15 cellular contexts compared by ENCODE assay signal in the genomic region with DNA sequence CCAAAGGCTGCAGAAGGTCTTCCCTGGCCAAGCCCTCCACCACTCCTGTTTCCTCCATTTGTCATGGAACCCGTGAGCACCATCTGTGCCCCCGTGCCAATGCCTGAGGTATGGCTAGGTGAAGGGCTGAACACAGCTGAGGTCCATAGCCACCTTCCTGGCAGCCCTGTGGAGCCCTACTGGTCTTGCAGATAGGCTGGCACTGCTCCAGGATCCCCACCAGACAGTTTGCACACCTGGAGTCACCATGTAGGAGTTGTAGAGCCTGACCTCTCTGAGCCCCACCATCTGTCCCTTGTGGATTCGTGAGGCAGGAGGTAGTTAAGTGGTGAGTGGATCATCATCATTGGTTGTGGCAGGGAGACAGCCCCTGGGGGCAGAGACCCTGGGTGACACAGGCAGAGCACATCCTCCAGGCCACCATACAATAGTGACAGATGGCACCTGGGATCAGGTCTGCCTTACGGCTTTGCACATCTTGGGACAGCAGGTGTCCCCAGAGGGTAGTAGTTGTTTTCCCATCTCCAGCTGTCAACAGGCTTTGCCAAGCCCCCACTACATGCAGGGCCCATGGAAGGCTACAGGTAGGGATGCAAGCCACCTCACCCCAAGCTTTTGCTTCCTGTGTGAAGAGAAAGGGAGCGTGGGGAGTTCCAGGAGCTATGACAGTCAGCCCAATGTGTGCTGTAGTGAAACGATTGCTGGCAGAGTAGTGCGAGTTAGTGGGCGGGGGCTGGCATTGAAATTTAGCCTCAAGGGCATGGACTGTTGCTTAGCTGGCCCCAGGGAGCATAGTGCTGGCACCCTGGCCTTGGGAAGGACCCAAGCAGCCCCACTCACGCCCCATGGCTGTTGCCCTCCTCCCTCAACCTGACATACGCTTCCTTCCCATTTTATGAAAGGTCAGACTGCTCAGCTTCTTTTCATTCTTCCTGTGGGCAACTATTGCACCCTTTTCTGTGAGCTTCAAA. TPM values are rescaled to one million over a fixed set of nuclear protein-coding genes. Genes with fewer than 3 reads are reported as not detected.
DNase-seq lines count a peak whose midpoint lies in the region; ATAC-seq lines count a peak whose summit lies in the region.
"Had no signal": no experiment of that assay in that cellular context is flagged by ENCODE, and none has a peak within 500 bp of the region (broad histone marks: within the 10 kb centered on the region; RNA-seq: fewer than 3 reads in every experiment).

No MANE protein-coding gene starts in this region.

- DNase-seq in activated naive CD8-positive, alpha-beta T cell treated with anti-CD3 and anti-CD28 coated beads, Interleukin-2, amount 50 U/mL, for 24 hours, result no peak
- DNase-seq in NCI-H1694 (lab: John Stamatoyannopoulos, UW) (peak; percentile 62), T-helper 17 cell (no peak), GM19238 (ENCODE audit: insufficient read length, low spot score) (no peak), amniotic stem cell (lab: John Stamatoyannopoulos, UW) (no peak)
- no peak for DNase-seq in stimulated activated naive B cell treated with anti-CD40 and anti-IgM and Interleukin-4, amounts not matched to agents 10 μg/mL and 1 μg/mL and 100 μg/mL, for 72 hours
- DNase-seq: activated B cell treated with CpG ODN at 0.5 μM for 24 hours; activated T-cell treated with anti-CD3 and anti-CD28 coated beads, Interleukin-2, amount 50 U/mL, for 72 hours; heart left ventricle; NCI-H446; occipital lobe; SJCRH30 had no signal

- no peak overlapping the region for H3K4me3 Mint-ChIP-seq in activated naive CD8-positive, alpha-beta T cell
- H3K4me3 Mint-ChIP-seq in activated naive CD8-positive, alpha-beta T cell treated with anti-CD3 and anti-CD28 coated beads, Interleukin-2, amount 50 U/mL, for 24 hours, result no peak overlapping the region
- no peak overlapping the region for H3K4me3 Mint-ChIP-seq in T-helper 17 cell
- H3K4me3 Mint-ChIP-seq in stimulated activated naive B cell treated with anti-CD40 and anti-IgM and Interleukin-4, amounts not matched to agents 10 μg/mL and 1 μg/mL and 100 μg/mL, for 72 hours, result no peak overlapping the region
- H3K4me3 Mint-ChIP-seq: activated B cell treated with CpG ODN at 0.5 μM for 24 hours; activated T-cell treated with anti-CD3 and anti-CD28 coated beads, Interleukin-2, amount 50 U/mL, for 72 hours had no signal

- no peaks in the 10 kb centered on the region for H3K9me3 Mint-ChIP-seq in activated naive CD8-positive, alpha-beta T cell (ENCODE audit: low read depth)
- no peaks in the 10 kb centered on the region for H3K9me3 Mint-ChIP-seq in activated naive CD8-positive, alpha-beta T cell treated with anti-CD3 and anti-CD28 coated beads, Interleukin-2, amount 50 U/mL, for 24 hours
- no peaks in the 10 kb centered on the region for H3K9me3 Mint-ChIP-seq in stimulated activated naive B cell treated with anti-CD40 and anti-IgM and Interleukin-4, amounts not matched to agents 10 μg/mL and 1 μg/mL and 100 μg/mL, for 72 hours
- H3K9me3 Mint-ChIP-seq: activated B cell treated with CpG ODN at 0.5 μM for 24 hours; activated T-cell treated with anti-CD3 and anti-CD28 coated beads, Interleukin-2, amount 50 U/mL, for 72 hours had no signal

- peak overlapping the region; percentile 30 for H3K27ac Mint-ChIP-seq in activated naive CD8-positive, alpha-beta T cell
- H3K27ac Mint-ChIP-seq in activated naive CD8-positive, alpha-beta T cell treated with anti-CD3 and anti-CD28 coated beads, Interleukin-2, amount 50 U/mL, for 24 hours, result no peak overlapping the region
- H3K27ac Mint-ChIP-seq in T-helper 17 cell, result peak overlapping the region; percentile 45
- H3K27ac Mint-ChIP-seq in stimulated activated naive B cell treated with anti-CD40 and anti-IgM and Interleukin-4, amounts not matched to agents 10 μg/mL and 1 μg/mL and 100 μg/mL, for 72 hours, result no peak overlapping the region
- H3K27ac Mint-ChIP-seq: activated B cell treated with CpG ODN at 0.5 μM for 24 hours; activated T-cell treated with anti-CD3 and anti-CD28 coated beads, Interleukin-2, amount 50 U/mL, for 72 hours had no signal

- ATAC-seq in activated naive CD8-positive, alpha-beta T cell treated with anti-CD3 and anti-CD28 coated beads, Interleukin-2, amount 50 U/mL, for 24 hours, result no peak
- ATAC-seq in T-helper 17 cell, result no peak
- peak; percentile 10 to 26 for ATAC-seq in stimulated activated naive B cell treated with anti-CD40 and anti-IgM and Interleukin-4, amounts not matched to agents 10 μg/mL and 1 μg/mL and 100 μg/mL, for 72 hours (replicated peaks)
- no peak for ATAC-seq in activated CD4-positive, CD25-positive, alpha-beta regulatory T cell treated with anti-CD3 and anti-CD28 coated beads, Interleukin-2, amount 50 U/mL, for 24 hours
- ATAC-seq: heart left ventricle, left lung had no signal

- peaks cover 10% of the 10 kb centered on the region for H3K4me1 Mint-ChIP-seq in activated naive CD8-positive, alpha-beta T cell (ENCODE audit: low read depth)
- H3K4me1 Mint-ChIP-seq in activated naive CD8-positive, alpha-beta T cell treated with anti-CD3 and anti-CD28 coated beads, Interleukin-2, amount 50 U/mL, for 24 hours, result peaks cover 21% of the 10 kb centered on the region
- H3K4me1 Mint-ChIP-seq in T-helper 17 cell, result peaks cover 14% of the 10 kb centered on the region
- H3K4me1 Mint-ChIP-seq in stimulated activated naive B cell treated with anti-CD40 and anti-IgM and Interleukin-4, amounts not matched to agents 10 μg/mL and 1 μg/mL and 100 μg/mL, for 72 hours, result peaks cover 28 to 51% of the 10 kb centered on the region in 2 donors

- no peaks in the 10 kb centered on the region for H3K27me3 Mint-ChIP-seq in activated naive CD8-positive, alpha-beta T cell
- H3K27me3 Mint-ChIP-seq in activated naive CD8-positive, alpha-beta T cell treated with anti-CD3 and anti-CD28 coated beads, Interleukin-2, amount 50 U/mL, for 24 hours, result no peaks in the 10 kb centered on the region
- no peaks in the 10 kb centered on the region for H3K27me3 Mint-ChIP-seq in T-helper 17 cell
- no peaks in the 10 kb centered on the region for H3K27me3 Mint-ChIP-seq in stimulated activated naive B cell treated with anti-CD40 and anti-IgM and Interleukin-4, amounts not matched to agents 10 μg/mL and 1 μg/mL and 100 μg/mL, for 72 hours
- H3K27me3 Mint-ChIP-seq: activated B cell treated with CpG ODN at 0.5 μM for 24 hours had no signal

- no peaks in the 10 kb centered on the region for H3K9me3 ChIP-seq in T-helper 17 cell (ENCODE audit: control insufficient read depth, low read length, poor library complexity, severe bottlenecking)
- H3K9me3 ChIP-seq: heart left ventricle, left lung, SJCRH30 had no signal

- H3K36me3 Mint-ChIP-seq in activated naive CD8-positive, alpha-beta T cell, result peaks cover 3% of the 10 kb centered on the region
- H3K36me3 Mint-ChIP-seq in activated naive CD8-positive, alpha-beta T cell treated with anti-CD3 and anti-CD28 coated beads, Interleukin-2, amount 50 U/mL, for 24 hours (ENCODE audit: low read depth), result peaks cover 13% of the 10 kb centered on the region
- H3K36me3 Mint-ChIP-seq in T-helper 17 cell (ENCODE audit: low read depth), result peaks cover 3% of the 10 kb centered on the region
- H3K36me3 Mint-ChIP-seq in stimulated activated naive B cell treated with anti-CD40 and anti-IgM and Interleukin-4, amounts not matched to agents 10 μg/mL and 1 μg/mL and 100 μg/mL, for 72 hours, result peaks cover 33 to 39% of the 10 kb centered on the region in 2 donors

RNA-seq across cellular contexts. Expression of a gene that starts 52.4 kb away (rescaled TPM):
- total RNA-seq in T-helper 17 cell, result 1 to 10 TPM in 1 of 2 donors, under 1 TPM in 1; 0.80 to 1.1 TPM
- total RNA-seq: occipital lobe, SJCRH30 had no signal

Comparison
In these comparisons a context has a peak if more than half of its experiments do, and no peak if none do; other contexts are left out.
1. H3K27ac Mint-ChIP-seq: peak in activated naive CD8-positive, alpha-beta T cell (single experiment) and T-helper 17 cell (single experiment); none in activated naive CD8-positive, alpha-beta T cell treated with anti-CD3 and anti-CD28 coated beads, Interleukin-2, amount 50 U/mL, for 24 hours (single experiment) and stimulated activated naive B cell treated with anti-CD40 and anti-IgM and Interleukin-4, amounts not matched to agents 10 μg/mL and 1 μg/mL and 100 μg/mL, for 72 hours (single experiment).
2. ATAC-seq: peak in stimulated activated naive B cell treated with anti-CD40 and anti-IgM and Interleukin-4, amounts not matched to agents 10 μg/mL and 1 μg/mL and 100 μg/mL, for 72 hours (2 of 2); none in activated naive CD8-positive, alpha-beta T cell treated with anti-CD3 and anti-CD28 coated beads, Interleukin-2, amount 50 U/mL, for 24 hours (single experiment), T-helper 17 cell (single experiment) and activated CD4-positive, CD25-positive, alpha-beta regulatory T cell treated with anti-CD3 and anti-CD28 coated beads, Interleukin-2, amount 50 U/mL, for 24 hours (0 of 2).